Comparison of ENCODE assay signal across 1 cellular context in the genomic region with DNA sequence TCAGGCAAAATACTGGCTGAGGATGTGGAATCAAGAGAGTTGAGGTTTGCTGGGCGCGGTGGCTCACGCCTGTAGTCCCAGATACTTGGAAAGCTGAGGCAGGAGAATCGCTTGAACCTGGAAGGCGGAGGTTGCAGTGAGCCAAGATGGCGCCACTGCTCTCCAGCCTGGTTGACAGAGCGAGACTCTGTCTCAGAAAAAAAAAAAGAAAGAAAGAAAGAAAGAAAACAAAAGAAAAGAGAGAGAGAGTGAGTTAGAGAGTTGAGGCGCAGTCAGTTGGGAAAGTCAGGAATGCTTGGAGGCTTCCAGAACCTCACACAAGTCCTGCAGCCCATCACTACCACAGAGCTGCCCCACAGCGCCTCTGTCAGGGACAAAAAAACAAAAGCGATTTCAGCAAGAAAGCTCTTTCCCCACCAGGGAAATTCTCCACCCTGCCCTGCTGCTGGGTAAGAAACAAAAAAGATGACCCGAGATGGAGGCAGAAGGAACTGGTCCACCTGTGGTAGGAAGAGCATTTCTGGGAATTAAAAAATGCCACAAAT.
TF ChIP-seq lines count a peak whose summit lies in the region.

No MANE protein-coding gene starts in this region.

TF ChIP-seq in K562, 482 proteins besides CTCF, POLR2A, EP300 and RAD21 (continued from another document):
- TF ChIP-seq, protein P1, sequence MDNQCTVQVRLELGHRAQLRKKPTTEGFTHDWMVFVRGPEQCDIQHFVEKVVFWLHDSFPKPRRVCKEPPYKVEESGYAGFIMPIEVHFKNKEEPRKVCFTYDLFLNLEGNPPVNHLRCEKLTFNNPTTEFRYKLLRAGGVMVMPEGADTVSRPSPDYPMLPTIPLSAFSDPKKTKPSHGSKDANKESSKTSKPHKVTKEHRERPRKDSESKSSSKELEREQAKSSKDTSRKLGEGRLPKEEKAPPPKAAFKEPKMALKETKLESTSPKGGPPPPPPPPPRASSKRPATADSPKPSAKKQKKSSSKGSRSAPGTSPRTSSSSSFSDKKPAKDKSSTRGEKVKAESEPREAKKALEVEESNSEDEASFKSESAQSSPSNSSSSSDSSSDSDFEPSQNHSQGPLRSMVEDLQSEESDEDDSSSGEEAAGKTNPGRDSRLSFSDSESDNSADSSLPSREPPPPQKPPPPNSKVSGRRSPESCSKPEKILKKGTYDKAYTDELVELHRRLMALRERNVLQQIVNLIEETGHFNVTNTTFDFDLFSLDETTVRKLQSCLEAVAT (IDR thresholded peaks at IDR 0.05), result peak in 1 of 2 experiments; percentile 59; a peak in 2 of 4 replicates
- TF ChIP-seq EHMT2 (IDR thresholded peaks at IDR 0.05), result peak; percentile 55; the same call in 1 of the 2 replicates
- TF ChIP-seq, protein P2, sequence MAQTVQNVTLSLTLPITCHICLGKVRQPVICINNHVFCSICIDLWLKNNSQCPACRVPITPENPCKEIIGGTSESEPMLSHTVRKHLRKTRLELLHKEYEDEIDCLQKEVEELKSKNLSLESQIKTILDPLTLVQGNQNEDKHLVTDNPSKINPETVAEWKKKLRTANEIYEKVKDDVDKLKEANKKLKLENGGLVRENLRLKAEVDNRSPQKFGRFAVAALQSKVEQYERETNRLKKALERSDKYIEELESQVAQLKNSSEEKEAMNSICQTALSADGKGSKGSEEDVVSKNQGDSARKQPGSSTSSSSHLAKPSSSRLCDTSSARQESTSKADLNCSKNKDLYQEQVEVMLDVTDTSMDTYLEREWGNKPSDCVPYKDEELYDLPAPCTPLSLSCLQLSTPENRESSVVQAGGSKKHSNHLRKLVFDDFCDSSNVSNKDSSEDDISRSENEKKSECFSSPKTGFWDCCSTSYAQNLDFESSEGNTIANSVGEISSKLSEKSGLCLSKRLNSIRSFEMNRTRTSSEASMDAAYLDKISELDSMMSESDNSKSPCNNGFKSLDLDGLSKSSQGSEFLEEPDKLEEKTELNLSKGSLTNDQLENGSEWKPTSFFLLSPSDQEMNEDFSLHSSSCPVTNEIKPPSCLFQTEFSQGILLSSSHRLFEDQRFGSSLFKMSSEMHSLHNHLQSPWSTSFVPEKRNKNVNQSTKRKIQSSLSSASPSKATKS (CRISPR knock-in tag; IDR thresholded peaks at IDR 0.05), result no peak
